Comparison of ENCODE assay signal across 11 cellular contexts in the genomic region with DNA sequence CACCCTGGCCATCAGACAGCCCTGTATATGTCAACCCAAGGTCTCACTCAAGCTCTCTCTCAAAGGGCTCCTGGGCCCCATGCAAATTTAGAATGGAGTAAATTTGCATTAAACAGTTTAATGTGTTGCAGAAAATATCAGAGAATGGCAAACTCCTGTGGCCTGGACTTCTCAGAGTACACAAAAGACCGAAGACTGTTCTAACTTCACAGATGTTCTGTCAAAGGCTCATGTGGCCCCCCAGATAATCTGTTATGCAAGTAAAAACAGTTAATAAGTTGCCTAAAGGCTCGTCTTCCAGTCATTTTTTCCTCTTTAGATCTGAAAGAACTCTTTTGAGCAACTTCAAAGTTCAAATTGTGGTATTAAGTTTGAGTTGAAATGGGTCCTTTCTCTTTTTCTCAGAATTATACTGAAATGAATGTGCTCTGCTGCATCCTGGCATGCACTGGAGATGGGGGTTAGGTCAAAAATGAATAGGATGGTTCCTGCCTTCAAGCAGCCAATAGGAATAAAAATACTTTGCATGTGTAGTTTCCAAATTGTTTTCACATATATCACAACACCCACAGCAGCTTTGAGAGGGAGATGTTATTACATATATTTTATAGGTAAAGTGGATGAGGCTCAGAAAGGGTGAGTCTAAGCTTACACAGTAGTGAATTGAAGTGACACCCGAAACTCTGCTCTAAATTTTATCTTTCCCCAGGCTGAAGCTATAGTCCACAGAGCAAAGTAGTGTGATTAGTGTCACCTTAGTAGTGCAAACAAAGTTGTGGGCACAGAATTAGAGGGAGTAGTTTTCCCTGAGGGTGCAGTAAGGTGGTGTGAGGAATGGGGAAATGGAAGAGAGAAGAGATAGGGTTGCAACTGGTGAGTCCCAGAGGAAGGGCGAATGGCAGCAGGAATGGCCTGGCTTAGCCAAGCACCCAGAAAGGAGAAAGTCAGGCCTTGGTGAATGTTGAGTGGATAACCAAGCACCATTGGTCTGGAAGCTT.
A peak's percentile ranks its signal among the peaks of the same experiment; 100 is the strongest.
DNase-seq lines count a peak whose midpoint lies in the region; ATAC-seq and TF ChIP-seq lines count a peak whose summit lies in the region.
"Had no signal": no experiment of that assay in that cellular context is flagged by ENCODE, and none has a peak within 500 bp of the region (broad histone marks: within the 10 kb centered on the region; RNA-seq: fewer than 3 reads in every experiment).

No MANE protein-coding gene starts in this region.

- no peak for DNase-seq in LoVo (ENCODE audit: low spot score)
- no peak for DNase-seq in UCSD-AML1 (lab: John Stamatoyannopoulos, UW; ENCODE audit: unreplicated experiment)
- DNase-seq in immature natural killer cell = no peak
- DNase-seq: aorta, NCI-H1930, spleen had no signal

- H3K27me3 Mint-ChIP-seq in brain = peaks cover 6% of the 10 kb centered on the region
- H3K27me3 Mint-ChIP-seq in immature natural killer cell (ENCODE audit: low read depth in 3 of 3) = peaks cover 4 to 11% (median 5%) of the 10 kb centered on the region in 3 donors

- no peaks in the 10 kb centered on the region for H3K36me3 Mint-ChIP-seq in brain
- H3K36me3 Mint-ChIP-seq in immature natural killer cell = peaks cover 0 to 3% (median 0%) of the 10 kb centered on the region in 3 donors

- H3K4me3 Mint-ChIP-seq in brain (no peak overlapping the region), immature natural killer cell (no peak overlapping the region)

- TF ChIP-seq CTCF in brain (conservative IDR thresholded peaks at IDR 0.05) = no peak

- H3K9me3 Mint-ChIP-seq in brain (peaks cover 0 to 9% (median 2%) of the 10 kb centered on the region in 5 experiments), immature natural killer cell (no peaks in the 10 kb centered on the region)

- ATAC-seq in GM18508 (IDR thresholded peaks at IDR 0.05; ENCODE audit: insufficient read depth, unreplicated experiment) (peak; percentile 76), GM19452 (IDR thresholded peaks at IDR 0.05; ENCODE audit: unreplicated experiment) (peak; percentile 57), HG03432 (IDR thresholded peaks at IDR 0.05; ENCODE audit: unreplicated experiment) (peak; percentile 81), HG03139 (IDR thresholded peaks at IDR 0.05; ENCODE audit: unreplicated experiment) (no peak)

- H3K4me1 Mint-ChIP-seq in brain (peaks cover 61% of the 10 kb centered on the region), immature natural killer cell (no peaks in the 10 kb centered on the region)

- H3K27ac Mint-ChIP-seq in brain (peak overlapping the region in 4 of 5 experiments; percentile 24 to 88 (median 76)), immature natural killer cell (no peak overlapping the region)

Comparison
In these comparisons a context has a peak if more than half of its experiments do, and no peak if none do; other contexts are left out.
1. H3K27ac Mint-ChIP-seq: peak in brain (4 of 5); none in immature natural killer cell (0 of 6).